Comparison of ENCODE assay signal across 8 cellular contexts in the genomic region with DNA sequence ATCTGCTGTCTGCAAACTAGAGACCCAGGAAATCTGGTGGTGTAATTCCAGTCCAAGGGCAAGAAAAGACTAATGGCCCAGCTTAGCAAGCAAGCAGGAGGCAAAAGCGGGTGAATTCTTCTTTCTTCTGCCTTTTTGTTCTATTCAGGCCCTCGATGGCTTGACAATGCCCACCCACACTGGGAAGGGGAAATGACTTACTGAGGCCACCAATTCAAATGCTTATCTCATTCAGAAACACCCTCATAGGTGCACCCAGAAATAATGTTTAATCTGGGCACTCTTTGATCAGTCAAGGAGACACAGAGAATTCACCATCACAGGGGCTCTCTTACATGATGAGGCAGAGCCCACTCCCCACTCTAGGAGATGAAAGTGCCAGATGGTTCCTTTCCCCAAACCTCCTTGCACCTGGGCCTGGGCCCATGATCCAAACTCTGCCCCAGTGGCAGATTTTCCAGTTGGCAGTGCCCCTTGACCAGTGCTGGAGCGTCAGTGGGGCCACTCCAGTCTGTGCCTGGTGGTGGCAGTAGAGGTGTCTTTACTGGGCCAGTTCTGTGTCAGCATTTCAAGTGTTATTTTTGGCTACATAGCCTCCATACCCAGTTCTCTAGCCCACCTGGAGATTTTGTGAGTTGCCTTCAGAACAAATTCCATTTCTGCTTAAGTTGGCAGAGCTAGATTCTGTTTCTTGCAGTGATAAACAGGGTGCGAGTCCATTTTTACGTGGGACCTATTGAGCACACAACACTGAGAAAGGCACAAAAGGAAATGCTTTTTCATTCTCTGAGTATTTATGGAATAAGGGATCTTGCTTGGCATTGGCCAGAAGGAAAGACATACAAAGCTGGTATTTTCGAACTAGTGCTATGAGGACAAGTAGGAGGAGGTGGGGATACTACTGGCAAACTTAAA. TPM values are rescaled to one million over a fixed set of nuclear protein-coding genes. Genes with fewer than 3 reads are reported as not detected.
A peak's percentile ranks its signal among the peaks of the same experiment; 100 is the strongest.
DNase-seq lines count a peak whose midpoint lies in the region; ATAC-seq and TF ChIP-seq lines count a peak whose summit lies in the region.

No MANE protein-coding gene starts in this region.

- peaks cover 0 to 84% (median 31%) of the 10 kb centered on the region in 7 donors for H3K27me3 ChIP-seq in heart right ventricle

- intact Hi-C loops in heart right ventricle (cut with DNase I), result no loop called here
- intact Hi-C loops in Right ventricle myocardium superior (cut with DNase I), result no loop called here

- no peaks in the 10 kb centered on the region for H3K4me1 ChIP-seq in heart right ventricle

- WGBS in heart right ventricle, 2 donors, result 48 to 49% methylated on average over 6 of the region's 6 CpGs

- no peaks in the 10 kb centered on the region for H3K36me3 ChIP-seq in heart right ventricle

- DNase-seq in heart right ventricle, result no peak
- no peak for DNase-seq in Right ventricle myocardium superior
- DNase-seq in RKO (ENCODE audit: low spot score), result peak; percentile 20
- DNase-seq in islet precursor cell, result peak; percentile 70
- DNase-seq in putamen (ENCODE audit: low spot score), result no peak
- DNase-seq in pons (ENCODE audit: low spot score), result no peak
- DNase-seq in activated CD8-positive, alpha-beta memory T cell treated with anti-CD3 and anti-CD28 coated beads, Interleukin-2, amount 50 U/mL, for 4 hours, result no peak

- no peaks in the 10 kb centered on the region for H3K9me3 ChIP-seq in heart right ventricle

- ATAC-seq in heart right ventricle, result peak in 2 of 8 donors; percentile 39 to 45
- ATAC-seq in Right ventricle myocardium superior (ENCODE audit: poor library complexity), result no peak
- peak; percentile 86 for ATAC-seq in HG02678 (IDR thresholded peaks at IDR 0.05; ENCODE audit: unreplicated experiment)

- TF ChIP-seq CTCF in heart right ventricle (IDR thresholded peaks at IDR 0.05), result peak in 5 of 9 donors; percentile 17 to 47 (median 26)

- H3K4me3 ChIP-seq in heart right ventricle, result no peak overlapping the region

- H3K27ac ChIP-seq in heart right ventricle, result no peak overlapping the region

RNA-seq across cellular contexts. Expression of a gene that starts 7.5 kb away (rescaled TPM):
- total RNA-seq in heart right ventricle (1 to 10 TPM in 1 of 10 donors, under 1 TPM in 8, not detected in 1; 0.18 to 1.0 (median 0.39) TPM), Right ventricle myocardium superior (1.00 TPM)
- polyA plus RNA-seq in heart right ventricle, result under 1 TPM; 0.10 to 0.29 TPM

RNA-seq across cellular contexts. Expression of a gene that starts 32.9 kb away (rescaled TPM):
- total RNA-seq in heart right ventricle (1 to 10 TPM; 5.4 to 7.8 (median 6.8) TPM), Right ventricle myocardium superior (6.2 TPM)
- 1 to 10 TPM; 2.2 to 4.5 TPM for polyA plus RNA-seq in heart right ventricle

Comparison
In these comparisons a context has a peak if more than half of its experiments do, and no peak if none do; other contexts are left out.
1. DNase-seq: peak in RKO (single experiment) and islet precursor cell (single experiment); none in heart right ventricle (0 of 2), Right ventricle myocardium superior (single experiment), putamen (single experiment), pons (single experiment) and activated CD8-positive, alpha-beta memory T cell treated with anti-CD3 and anti-CD28 coated beads, Interleukin-2, amount 50 U/mL, for 4 hours (single experiment).